ENCODE assay signal across 1 cellular context in the genomic region with DNA sequence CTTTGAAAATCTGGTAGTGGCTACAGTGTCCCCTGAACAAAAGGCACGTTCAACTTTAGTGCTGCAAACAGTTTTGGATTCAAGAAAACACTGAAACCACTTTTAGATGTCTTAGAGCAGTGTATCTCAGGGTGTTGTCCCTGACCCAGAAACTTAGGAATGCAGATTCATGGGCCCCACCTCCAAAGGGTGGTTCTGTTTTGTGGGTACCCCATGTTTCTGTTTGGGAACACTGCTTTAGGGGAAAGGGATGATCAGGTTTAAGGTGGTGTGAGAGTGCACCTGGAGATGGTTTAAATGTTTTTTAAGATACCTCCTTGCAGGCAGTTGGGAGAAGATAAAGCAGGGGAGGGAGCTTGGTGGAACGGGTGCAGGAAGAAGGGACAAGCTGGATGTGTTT.
TF ChIP-seq lines count a peak whose summit lies in the region.

No MANE protein-coding gene starts in this region.

TF ChIP-seq in WTC11, 78 proteins besides CTCF, POLR2A, EP300 and RAD21 (continued from another document):
- TF ChIP-seq, protein P1, sequence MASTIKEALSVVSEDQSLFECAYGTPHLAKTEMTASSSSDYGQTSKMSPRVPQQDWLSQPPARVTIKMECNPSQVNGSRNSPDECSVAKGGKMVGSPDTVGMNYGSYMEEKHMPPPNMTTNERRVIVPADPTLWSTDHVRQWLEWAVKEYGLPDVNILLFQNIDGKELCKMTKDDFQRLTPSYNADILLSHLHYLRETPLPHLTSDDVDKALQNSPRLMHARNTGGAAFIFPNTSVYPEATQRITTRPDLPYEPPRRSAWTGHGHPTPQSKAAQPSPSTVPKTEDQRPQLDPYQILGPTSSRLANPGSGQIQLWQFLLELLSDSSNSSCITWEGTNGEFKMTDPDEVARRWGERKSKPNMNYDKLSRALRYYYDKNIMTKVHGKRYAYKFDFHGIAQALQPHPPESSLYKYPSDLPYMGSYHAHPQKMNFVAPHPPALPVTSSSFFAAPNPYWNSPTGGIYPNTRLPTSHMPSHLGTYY (CRISPR knock-in tag; IDR thresholded peaks at IDR 0.05), result 0 out of 2 replicates have a peak, but pooled peaks have one; percentile 46
- TF ChIP-seq, protein P2, sequence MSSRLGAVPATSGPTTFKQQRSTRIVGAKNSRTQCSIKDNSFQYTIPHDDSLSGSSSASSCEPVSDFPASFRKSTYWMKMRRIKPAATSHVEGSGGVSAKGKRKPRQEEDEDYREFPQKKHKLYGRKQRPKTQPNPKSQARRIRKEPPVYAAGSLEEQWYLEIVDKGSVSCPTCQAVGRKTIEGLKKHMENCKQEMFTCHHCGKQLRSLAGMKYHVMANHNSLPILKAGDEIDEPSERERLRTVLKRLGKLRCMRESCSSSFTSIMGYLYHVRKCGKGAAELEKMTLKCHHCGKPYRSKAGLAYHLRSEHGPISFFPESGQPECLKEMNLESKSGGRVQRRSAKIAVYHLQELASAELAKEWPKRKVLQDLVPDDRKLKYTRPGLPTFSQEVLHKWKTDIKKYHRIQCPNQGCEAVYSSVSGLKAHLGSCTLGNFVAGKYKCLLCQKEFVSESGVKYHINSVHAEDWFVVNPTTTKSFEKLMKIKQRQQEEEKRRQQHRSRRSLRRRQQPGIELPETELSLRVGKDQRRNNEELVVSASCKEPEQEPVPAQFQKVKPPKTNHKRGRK (CRISPR knock-in tag; IDR thresholded peaks at IDR 0.05; ENCODE audit: borderline replicate concordance), result no peak
- TF ChIP-seq EMX1 (CRISPR knock-in tag; IDR thresholded peaks at IDR 0.05) (0 out of 2 replicates have a peak, but pooled peaks have one; percentile 21), ATF1 (CRISPR knock-in tag; IDR thresholded peaks at IDR 0.05) (no peak), GTF2I (CRISPR knock-in tag; conservative IDR thresholded peaks at IDR 0.05) (no peak), ZNF423 (CRISPR knock-in tag; IDR thresholded peaks at IDR 0.05) (no peak), ZNF263 (CRISPR knock-in tag; IDR thresholded peaks at IDR 0.05; ENCODE audit: low read depth) (no peak), FOXK1 (CRISPR knock-in tag; IDR thresholded peaks at IDR 0.05) (no peak), HMGA2 (CRISPR knock-in tag; IDR thresholded peaks at IDR 0.05) (no peak), MYBL2 (CRISPR knock-in tag; IDR thresholded peaks at IDR 0.05) (no peak), MXD4 (CRISPR knock-in tag; IDR thresholded peaks at IDR 0.05; ENCODE audit: borderline replicate concordance) (no peak), ZNF232 (CRISPR knock-in tag; IDR thresholded peaks at IDR 0.05) (no peak)
- TF ChIP-seq, protein P3, sequence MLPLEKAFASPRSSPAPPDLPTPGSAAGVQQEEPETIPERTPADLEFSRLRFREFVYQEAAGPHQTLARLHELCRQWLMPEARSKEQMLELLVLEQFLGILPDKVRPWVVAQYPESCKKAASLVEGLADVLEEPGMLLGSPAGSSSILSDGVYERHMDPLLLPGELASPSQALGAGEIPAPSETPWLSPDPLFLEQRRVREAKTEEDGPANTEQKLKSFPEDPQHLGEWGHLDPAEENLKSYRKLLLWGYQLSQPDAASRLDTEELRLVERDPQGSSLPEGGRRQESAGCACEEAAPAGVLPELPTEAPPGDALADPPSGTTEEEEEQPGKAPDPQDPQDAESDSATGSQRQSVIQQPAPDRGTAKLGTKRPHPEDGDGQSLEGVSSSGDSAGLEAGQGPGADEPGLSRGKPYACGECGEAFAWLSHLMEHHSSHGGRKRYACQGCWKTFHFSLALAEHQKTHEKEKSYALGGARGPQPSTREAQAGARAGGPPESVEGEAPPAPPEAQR (CRISPR knock-in tag; IDR thresholded peaks at IDR 0.05), result no peak
- TF ChIP-seq, protein P4, sequence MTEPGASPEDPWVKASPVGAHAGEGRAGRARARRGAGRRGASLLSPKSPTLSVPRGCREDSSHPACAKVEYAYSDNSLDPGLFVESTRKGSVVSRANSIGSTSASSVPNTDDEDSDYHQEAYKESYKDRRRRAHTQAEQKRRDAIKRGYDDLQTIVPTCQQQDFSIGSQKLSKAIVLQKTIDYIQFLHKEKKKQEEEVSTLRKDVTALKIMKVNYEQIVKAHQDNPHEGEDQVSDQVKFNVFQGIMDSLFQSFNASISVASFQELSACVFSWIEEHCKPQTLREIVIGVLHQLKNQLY (CRISPR knock-in tag; IDR thresholded peaks at IDR 0.05), result no peak
- TF ChIP-seq, protein P5, sequence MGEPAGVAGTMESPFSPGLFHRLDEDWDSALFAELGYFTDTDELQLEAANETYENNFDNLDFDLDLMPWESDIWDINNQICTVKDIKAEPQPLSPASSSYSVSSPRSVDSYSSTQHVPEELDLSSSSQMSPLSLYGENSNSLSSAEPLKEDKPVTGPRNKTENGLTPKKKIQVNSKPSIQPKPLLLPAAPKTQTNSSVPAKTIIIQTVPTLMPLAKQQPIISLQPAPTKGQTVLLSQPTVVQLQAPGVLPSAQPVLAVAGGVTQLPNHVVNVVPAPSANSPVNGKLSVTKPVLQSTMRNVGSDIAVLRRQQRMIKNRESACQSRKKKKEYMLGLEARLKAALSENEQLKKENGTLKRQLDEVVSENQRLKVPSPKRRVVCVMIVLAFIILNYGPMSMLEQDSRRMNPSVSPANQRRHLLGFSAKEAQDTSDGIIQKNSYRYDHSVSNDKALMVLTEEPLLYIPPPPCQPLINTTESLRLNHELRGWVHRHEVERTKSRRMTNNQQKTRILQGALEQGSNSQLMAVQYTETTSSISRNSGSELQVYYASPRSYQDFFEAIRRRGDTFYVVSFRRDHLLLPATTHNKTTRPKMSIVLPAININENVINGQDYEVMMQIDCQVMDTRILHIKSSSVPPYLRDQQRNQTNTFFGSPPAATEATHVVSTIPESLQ (CRISPR knock-in tag; IDR thresholded peaks at IDR 0.05), result no peak
- TF ChIP-seq, protein P6, sequence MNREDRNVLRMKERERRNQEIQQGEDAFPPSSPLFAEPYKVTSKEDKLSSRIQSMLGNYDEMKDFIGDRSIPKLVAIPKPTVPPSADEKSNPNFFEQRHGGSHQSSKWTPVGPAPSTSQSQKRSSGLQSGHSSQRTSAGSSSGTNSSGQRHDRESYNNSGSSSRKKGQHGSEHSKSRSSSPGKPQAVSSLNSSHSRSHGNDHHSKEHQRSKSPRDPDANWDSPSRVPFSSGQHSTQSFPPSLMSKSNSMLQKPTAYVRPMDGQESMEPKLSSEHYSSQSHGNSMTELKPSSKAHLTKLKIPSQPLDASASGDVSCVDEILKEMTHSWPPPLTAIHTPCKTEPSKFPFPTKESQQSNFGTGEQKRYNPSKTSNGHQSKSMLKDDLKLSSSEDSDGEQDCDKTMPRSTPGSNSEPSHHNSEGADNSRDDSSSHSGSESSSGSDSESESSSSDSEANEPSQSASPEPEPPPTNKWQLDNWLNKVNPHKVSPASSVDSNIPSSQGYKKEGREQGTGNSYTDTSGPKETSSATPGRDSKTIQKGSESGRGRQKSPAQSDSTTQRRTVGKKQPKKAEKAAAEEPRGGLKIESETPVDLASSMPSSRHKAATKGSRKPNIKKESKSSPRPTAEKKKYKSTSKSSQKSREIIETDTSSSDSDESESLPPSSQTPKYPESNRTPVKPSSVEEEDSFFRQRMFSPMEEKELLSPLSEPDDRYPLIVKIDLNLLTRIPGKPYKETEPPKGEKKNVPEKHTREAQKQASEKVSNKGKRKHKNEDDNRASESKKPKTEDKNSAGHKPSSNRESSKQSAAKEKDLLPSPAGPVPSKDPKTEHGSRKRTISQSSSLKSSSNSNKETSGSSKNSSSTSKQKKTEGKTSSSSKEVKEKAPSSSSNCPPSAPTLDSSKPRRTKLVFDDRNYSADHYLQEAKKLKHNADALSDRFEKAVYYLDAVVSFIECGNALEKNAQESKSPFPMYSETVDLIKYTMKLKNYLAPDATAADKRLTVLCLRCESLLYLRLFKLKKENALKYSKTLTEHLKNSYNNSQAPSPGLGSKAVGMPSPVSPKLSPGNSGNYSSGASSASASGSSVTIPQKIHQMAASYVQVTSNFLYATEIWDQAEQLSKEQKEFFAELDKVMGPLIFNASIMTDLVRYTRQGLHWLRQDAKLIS (CRISPR knock-in tag; IDR thresholded peaks at IDR 0.05; ENCODE audit: borderline replicate concordance), result no peak
- TF ChIP-seq, protein P7, sequence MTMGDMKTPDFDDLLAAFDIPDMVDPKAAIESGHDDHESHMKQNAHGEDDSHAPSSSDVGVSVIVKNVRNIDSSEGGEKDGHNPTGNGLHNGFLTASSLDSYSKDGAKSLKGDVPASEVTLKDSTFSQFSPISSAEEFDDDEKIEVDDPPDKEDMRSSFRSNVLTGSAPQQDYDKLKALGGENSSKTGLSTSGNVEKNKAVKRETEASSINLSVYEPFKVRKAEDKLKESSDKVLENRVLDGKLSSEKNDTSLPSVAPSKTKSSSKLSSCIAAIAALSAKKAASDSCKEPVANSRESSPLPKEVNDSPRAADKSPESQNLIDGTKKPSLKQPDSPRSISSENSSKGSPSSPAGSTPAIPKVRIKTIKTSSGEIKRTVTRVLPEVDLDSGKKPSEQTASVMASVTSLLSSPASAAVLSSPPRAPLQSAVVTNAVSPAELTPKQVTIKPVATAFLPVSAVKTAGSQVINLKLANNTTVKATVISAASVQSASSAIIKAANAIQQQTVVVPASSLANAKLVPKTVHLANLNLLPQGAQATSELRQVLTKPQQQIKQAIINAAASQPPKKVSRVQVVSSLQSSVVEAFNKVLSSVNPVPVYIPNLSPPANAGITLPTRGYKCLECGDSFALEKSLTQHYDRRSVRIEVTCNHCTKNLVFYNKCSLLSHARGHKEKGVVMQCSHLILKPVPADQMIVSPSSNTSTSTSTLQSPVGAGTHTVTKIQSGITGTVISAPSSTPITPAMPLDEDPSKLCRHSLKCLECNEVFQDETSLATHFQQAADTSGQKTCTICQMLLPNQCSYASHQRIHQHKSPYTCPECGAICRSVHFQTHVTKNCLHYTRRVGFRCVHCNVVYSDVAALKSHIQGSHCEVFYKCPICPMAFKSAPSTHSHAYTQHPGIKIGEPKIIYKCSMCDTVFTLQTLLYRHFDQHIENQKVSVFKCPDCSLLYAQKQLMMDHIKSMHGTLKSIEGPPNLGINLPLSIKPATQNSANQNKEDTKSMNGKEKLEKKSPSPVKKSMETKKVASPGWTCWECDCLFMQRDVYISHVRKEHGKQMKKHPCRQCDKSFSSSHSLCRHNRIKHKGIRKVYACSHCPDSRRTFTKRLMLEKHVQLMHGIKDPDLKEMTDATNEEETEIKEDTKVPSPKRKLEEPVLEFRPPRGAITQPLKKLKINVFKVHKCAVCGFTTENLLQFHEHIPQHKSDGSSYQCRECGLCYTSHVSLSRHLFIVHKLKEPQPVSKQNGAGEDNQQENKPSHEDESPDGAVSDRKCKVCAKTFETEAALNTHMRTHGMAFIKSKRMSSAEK (CRISPR knock-in tag; IDR thresholded peaks at IDR 0.05; ENCODE audit: borderline replicate concordance), result peak; percentile 75
- TF ChIP-seq, protein P8, sequence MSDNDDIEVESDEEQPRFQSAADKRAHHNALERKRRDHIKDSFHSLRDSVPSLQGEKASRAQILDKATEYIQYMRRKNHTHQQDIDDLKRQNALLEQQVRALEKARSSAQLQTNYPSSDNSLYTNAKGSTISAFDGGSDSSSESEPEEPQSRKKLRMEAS (CRISPR knock-in tag; IDR thresholded peaks at IDR 0.05), result no peak
- TF ChIP-seq, protein P9, sequence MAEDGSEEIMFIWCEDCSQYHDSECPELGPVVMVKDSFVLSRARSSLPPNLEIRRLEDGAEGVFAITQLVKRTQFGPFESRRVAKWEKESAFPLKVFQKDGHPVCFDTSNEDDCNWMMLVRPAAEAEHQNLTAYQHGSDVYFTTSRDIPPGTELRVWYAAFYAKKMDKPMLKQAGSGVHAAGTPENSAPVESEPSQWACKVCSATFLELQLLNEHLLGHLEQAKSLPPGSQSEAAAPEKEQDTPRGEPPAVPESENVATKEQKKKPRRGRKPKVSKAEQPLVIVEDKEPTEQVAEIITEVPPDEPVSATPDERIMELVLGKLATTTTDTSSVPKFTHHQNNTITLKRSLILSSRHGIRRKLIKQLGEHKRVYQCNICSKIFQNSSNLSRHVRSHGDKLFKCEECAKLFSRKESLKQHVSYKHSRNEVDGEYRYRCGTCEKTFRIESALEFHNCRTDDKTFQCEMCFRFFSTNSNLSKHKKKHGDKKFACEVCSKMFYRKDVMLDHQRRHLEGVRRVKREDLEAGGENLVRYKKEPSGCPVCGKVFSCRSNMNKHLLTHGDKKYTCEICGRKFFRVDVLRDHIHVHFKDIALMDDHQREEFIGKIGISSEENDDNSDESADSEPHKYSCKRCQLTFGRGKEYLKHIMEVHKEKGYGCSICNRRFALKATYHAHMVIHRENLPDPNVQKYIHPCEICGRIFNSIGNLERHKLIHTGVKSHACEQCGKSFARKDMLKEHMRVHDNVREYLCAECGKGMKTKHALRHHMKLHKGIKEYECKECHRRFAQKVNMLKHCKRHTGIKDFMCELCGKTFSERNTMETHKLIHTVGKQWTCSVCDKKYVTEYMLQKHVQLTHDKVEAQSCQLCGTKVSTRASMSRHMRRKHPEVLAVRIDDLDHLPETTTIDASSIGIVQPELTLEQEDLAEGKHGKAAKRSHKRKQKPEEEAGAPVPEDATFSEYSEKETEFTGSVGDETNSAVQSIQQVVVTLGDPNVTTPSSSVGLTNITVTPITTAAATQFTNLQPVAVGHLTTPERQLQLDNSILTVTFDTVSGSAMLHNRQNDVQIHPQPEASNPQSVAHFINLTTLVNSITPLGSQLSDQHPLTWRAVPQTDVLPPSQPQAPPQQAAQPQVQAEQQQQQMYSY (CRISPR knock-in tag; IDR thresholded peaks at IDR 0.05), result no peak
- TF ChIP-seq, protein P10, sequence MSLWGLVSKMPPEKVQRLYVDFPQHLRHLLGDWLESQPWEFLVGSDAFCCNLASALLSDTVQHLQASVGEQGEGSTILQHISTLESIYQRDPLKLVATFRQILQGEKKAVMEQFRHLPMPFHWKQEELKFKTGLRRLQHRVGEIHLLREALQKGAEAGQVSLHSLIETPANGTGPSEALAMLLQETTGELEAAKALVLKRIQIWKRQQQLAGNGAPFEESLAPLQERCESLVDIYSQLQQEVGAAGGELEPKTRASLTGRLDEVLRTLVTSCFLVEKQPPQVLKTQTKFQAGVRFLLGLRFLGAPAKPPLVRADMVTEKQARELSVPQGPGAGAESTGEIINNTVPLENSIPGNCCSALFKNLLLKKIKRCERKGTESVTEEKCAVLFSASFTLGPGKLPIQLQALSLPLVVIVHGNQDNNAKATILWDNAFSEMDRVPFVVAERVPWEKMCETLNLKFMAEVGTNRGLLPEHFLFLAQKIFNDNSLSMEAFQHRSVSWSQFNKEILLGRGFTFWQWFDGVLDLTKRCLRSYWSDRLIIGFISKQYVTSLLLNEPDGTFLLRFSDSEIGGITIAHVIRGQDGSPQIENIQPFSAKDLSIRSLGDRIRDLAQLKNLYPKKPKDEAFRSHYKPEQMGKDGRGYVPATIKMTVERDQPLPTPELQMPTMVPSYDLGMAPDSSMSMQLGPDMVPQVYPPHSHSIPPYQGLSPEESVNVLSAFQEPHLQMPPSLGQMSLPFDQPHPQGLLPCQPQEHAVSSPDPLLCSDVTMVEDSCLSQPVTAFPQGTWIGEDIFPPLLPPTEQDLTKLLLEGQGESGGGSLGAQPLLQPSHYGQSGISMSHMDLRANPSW (CRISPR knock-in tag; conservative IDR thresholded peaks at IDR 0.05; ENCODE audit: low read depth), result no peak
